Comparison of ENCODE assay signal across 9 cellular contexts in genomic region chr17:72715906-72716572, GRCh38.
A peak's percentile ranks its signal among the peaks of the same experiment; 100 is the strongest.
DNase-seq lines count a peak whose midpoint lies in the region; ATAC-seq, FAIRE-seq and TF ChIP-seq lines count a peak whose summit lies in the region.
"Had no signal": no experiment of that assay in that cellular context is flagged by ENCODE, and none has a peak within 500 bp of the region (broad histone marks: within the 10 kb centered on the region; RNA-seq: fewer than 3 reads in every experiment).

No MANE protein-coding gene starts in this region.

- intact Hi-C loops in A673 (cut with micrococcal nuclease; ENCODE audit: unreplicated experiment) = no loop called here
- intact Hi-C loops in uterus (cut with DNase I; ENCODE audit: low total_unique reads) = no loop called here

- H3K36me3 ChIP-seq in A673 (ENCODE audit: insufficient read depth, low read length, poor library complexity, severe bottlenecking) (no peaks in the 10 kb centered on the region), bronchial epithelial cell (ENCODE audit: control insufficient read depth, insufficient read depth, low read length) (peaks cover 2% of the 10 kb centered on the region), uterus (no peaks in the 10 kb centered on the region)

- peak; percentile 58 for FAIRE-seq in bronchial epithelial cell (lab: Jason Lieb, UNC)

- TF ChIP-seq CTCF in A673 (conservative IDR thresholded peaks at IDR 0.05; ENCODE audit: low read depth, low read length) (no peak), bronchial epithelial cell (IDR thresholded peaks at IDR 0.05; ENCODE audit: insufficient read depth, low read length, severe bottlenecking) (no peak), uterus (IDR thresholded peaks at IDR 0.05) (no peak)

- TF ChIP-seq POLR2A in uterus (IDR thresholded peaks at IDR 0.05) = no peak

- no peaks in the 10 kb centered on the region for H3K36me3 Mint-ChIP-seq in natural killer cell treated with Interleukin-12 subunit alpha and Interleukin-12 subunit beta and Interleukin-15 and Interleukin-18, amount 100 ng/mL, for 72 hours

- DNase-seq in A673 (ENCODE audit: low spot score) (peak; percentile 37), HT1080 (ENCODE audit: low read depth) (peak; percentile 99), bronchial epithelial cell (ENCODE audit: low read depth) (peak; percentile 95), medulla oblongata (ENCODE audit: extremely low spot score) (peak; percentile 61), CD1c-positive myeloid dendritic cell (ENCODE audit: extremely low spot score) (no peak), uterus (no peak)
- no peak for DNase-seq in natural killer cell treated with Interleukin-12 subunit alpha and Interleukin-12 subunit beta and Interleukin-15 and Interleukin-18, amount 100 ng/mL, for 72 hours (ENCODE audit: low spot score)

- H3K9me3 ChIP-seq in A673 (ENCODE audit: low read depth, low read length, poor library complexity, severe bottlenecking) (no peaks in the 10 kb centered on the region), uterus (no peaks in the 10 kb centered on the region)

- H3K9me3 Mint-ChIP-seq in natural killer cell treated with Interleukin-12 subunit alpha and Interleukin-12 subunit beta and Interleukin-15 and Interleukin-18, amount 100 ng/mL, for 72 hours = no peaks in the 10 kb centered on the region

- no peaks in the 10 kb centered on the region for H3K27me3 Mint-ChIP-seq in natural killer cell treated with Interleukin-12 subunit alpha and Interleukin-12 subunit beta and Interleukin-15 and Interleukin-18, amount 100 ng/mL, for 72 hours

- ATAC-seq in HG03460 (IDR thresholded peaks at IDR 0.05; ENCODE audit: unreplicated experiment) = no peak
- no peak for ATAC-seq in natural killer cell treated with Interleukin-12 subunit alpha and Interleukin-12 subunit beta and Interleukin-15 and Interleukin-18, amount 100 ng/mL, for 72 hours

- H3K27ac ChIP-seq in A673 (ENCODE audit: low read depth, low read length, poor library complexity, severe bottlenecking) (no peak overlapping the region), uterus (no peak overlapping the region)

- H3K4me3 Mint-ChIP-seq in natural killer cell treated with Interleukin-12 subunit alpha and Interleukin-12 subunit beta and Interleukin-15 and Interleukin-18, amount 100 ng/mL, for 72 hours = no peak overlapping the region
- H3K4me3 Mint-ChIP-seq: CD14-positive monocyte had no signal

- no peaks in the 10 kb centered on the region for H3K4me1 ChIP-seq in A673 (ENCODE audit: insufficient read depth, low read length, poor library complexity, severe bottlenecking)
- H3K4me1 ChIP-seq in uterus = no peaks in the 10 kb centered on the region

- no peak overlapping the region for H3K27ac Mint-ChIP-seq in natural killer cell treated with Interleukin-12 subunit alpha and Interleukin-12 subunit beta and Interleukin-15 and Interleukin-18, amount 100 ng/mL, for 72 hours

- CTCF ChIA-PET in A673 (lab: Charles Lee) = interaction anchor here (0.7 kb wide), 1 partner anchor 1374 kb away, joined by 3 read pairs; no protein-coding TSS in a partner anchor

- H3K4me1 Mint-ChIP-seq in natural killer cell treated with Interleukin-12 subunit alpha and Interleukin-12 subunit beta and Interleukin-15 and Interleukin-18, amount 100 ng/mL, for 72 hours (ENCODE audit: low read depth in 2 of 2) = peaks cover 23% of the 10 kb centered on the region in 2 donors

- no TSS peak for BruUV-seq in A673 (replicated peaks; lab: Mats Ljungman, UMichigan)

- POLR2A ChIA-PET in A673 (lab: Charles Lee; ENCODE audit: low non-redundant PET) = no interaction called here

- no peak overlapping the region for H3K4me3 ChIP-seq in A673 (ENCODE audit: low read depth, low read length, poor library complexity, severe bottlenecking)
- H3K4me3 ChIP-seq in bronchial epithelial cell (ENCODE audit: low read depth, low read length) = no peak overlapping the region
- no peak overlapping the region for H3K4me3 ChIP-seq in uterus

- no peaks in the 10 kb centered on the region for H3K27me3 ChIP-seq in A673 (replicated peaks; ENCODE audit: insufficient read depth, low read depth, low read length, poor library complexity)
- no peaks in the 10 kb centered on the region for H3K27me3 ChIP-seq in bronchial epithelial cell (ENCODE audit: control insufficient read depth, insufficient read depth, low read length)
- no peaks in the 10 kb centered on the region for H3K27me3 ChIP-seq in uterus

Comparison
In these comparisons a context has a peak if more than half of its experiments do, and no peak if none do; other contexts are left out.
1. DNase-seq: peak in A673 (single experiment), HT1080 (single experiment), bronchial epithelial cell (single experiment) and medulla oblongata (single experiment); none in CD1c-positive myeloid dendritic cell (single experiment), uterus (0 of 2) and natural killer cell treated with Interleukin-12 subunit alpha and Interleukin-12 subunit beta and Interleukin-15 and Interleukin-18, amount 100 ng/mL, for 72 hours (single experiment).